13 cellular contexts compared by ENCODE assay signal in the genomic region with DNA sequence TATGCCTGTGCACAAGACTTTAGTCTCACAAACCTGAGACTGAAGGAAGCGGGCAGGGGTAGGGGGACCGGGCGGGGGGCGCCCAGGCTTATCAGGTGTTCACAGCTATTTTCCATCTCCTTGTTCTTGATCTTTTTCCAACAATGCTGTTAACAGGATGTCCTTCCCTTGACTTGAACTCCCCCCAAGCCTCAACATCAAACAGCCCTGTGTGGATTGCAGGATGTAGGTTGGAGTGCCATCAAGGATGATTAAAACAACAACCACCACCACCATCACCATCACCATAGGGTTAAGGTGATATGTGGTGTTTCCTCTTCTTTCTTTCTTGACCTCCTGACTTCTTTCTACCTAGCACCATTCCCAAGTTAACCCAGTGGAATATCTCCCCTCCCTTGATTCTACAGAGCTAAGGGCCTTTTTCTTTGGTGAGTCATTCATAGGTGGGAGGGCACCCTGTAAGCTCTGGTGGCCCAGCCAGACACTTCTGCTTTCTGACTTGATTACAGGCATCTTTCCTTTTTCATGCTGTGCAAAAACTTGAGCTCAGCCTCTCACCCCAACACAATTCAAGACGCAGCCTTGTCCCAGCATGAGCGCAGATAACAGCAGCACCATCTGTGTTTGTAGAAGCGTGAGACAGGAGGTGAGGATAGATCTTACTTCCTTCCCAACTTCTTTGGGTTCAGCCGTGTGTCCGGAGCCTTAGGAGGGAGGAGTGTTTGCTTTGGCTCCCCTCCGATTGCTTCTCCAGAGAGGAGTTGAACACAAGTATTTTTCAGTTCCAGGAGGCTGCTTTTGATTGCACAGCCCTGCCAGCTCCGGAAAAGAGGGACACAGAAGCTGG. TPM values are rescaled to one million over a fixed set of nuclear protein-coding genes. Genes with fewer than 3 reads are reported as not detected.
DNase-seq lines count a peak whose midpoint lies in the region; ATAC-seq and TF ChIP-seq lines count a peak whose summit lies in the region.
"Had no signal": no experiment of that assay in that cellular context is flagged by ENCODE, and none has a peak within 500 bp of the region (broad histone marks: within the 10 kb centered on the region; RNA-seq: fewer than 3 reads in every experiment).

No MANE protein-coding gene starts in this region.

- CTCF ChIA-PET in activated CD8-positive, alpha-beta memory T cell treated with anti-CD3 and anti-CD28 coated beads, Interleukin-2, amount 10 ng/mL, durations not matched to agents 7 days and 5 days (lab: Charles Lee): no interaction called here

- H3K27me3 ChIP-seq in transverse colon (no peaks in the 10 kb centered on the region), HAP-1 (ENCODE audit: low read depth) (peaks cover 8% of the 10 kb centered on the region)

- H3K27ac ChIP-seq in transverse colon: no peak overlapping the region

- peak overlapping the region; percentile 81 to 94 (median 87) for H3K27ac Mint-ChIP-seq in CD14-positive monocyte
- no peak overlapping the region for H3K27ac Mint-ChIP-seq in activated CD8-positive, alpha-beta memory T cell treated with anti-CD3 and anti-CD28 coated beads, Interleukin-2, amount 10 ng/mL, durations not matched to agents 7 days and 5 days
- H3K27ac Mint-ChIP-seq in activated T-cell treated with anti-CD3 and anti-CD28 coated beads, Interleukin-2, amount 50 U/mL, for 24 hours: no peak overlapping the region

- intact Hi-C loops in CD14-positive monocyte (cut with micrococcal nuclease): no loop called here
- intact Hi-C loops in transverse colon (cut with DNase I; ENCODE audit: low total_unique reads): no loop called here

- peaks cover 65% of the 10 kb centered on the region for H3K4me1 Mint-ChIP-seq in CD14-positive monocyte
- H3K4me1 Mint-ChIP-seq in activated CD8-positive, alpha-beta memory T cell treated with anti-CD3 and anti-CD28 coated beads, Interleukin-2, amount 10 ng/mL, durations not matched to agents 7 days and 5 days: no peaks in the 10 kb centered on the region
- no peaks in the 10 kb centered on the region for H3K4me1 Mint-ChIP-seq in activated T-cell treated with anti-CD3 and anti-CD28 coated beads, Interleukin-2, amount 50 U/mL, for 24 hours (ENCODE audit: low read depth)
- H3K4me1 Mint-ChIP-seq: naive B cell had no signal

- H3K9me3 ChIP-seq in transverse colon (no peaks in the 10 kb centered on the region), HAP-1 (no peaks in the 10 kb centered on the region)

- TF ChIP-seq POLR2A in transverse colon (IDR thresholded peaks at IDR 0.05): no peak

- no peak for TF ChIP-seq EP300 in transverse colon (IDR thresholded peaks at IDR 0.05; ENCODE audit: low read depth)

- H3K36me3 Mint-ChIP-seq in CD14-positive monocyte: peaks cover 17 to 27% of the 10 kb centered on the region in 2 donors
- H3K36me3 Mint-ChIP-seq in activated CD8-positive, alpha-beta memory T cell treated with anti-CD3 and anti-CD28 coated beads, Interleukin-2, amount 10 ng/mL, durations not matched to agents 7 days and 5 days: peaks cover 5% of the 10 kb centered on the region
- peaks cover 5% of the 10 kb centered on the region for H3K36me3 Mint-ChIP-seq in activated T-cell treated with anti-CD3 and anti-CD28 coated beads, Interleukin-2, amount 50 U/mL, for 24 hours (ENCODE audit: low read depth)

- peaks cover 3 to 15% (median 11%) of the 10 kb centered on the region in 7 donors for H3K9me3 Mint-ChIP-seq in CD14-positive monocyte
- peaks cover 11% of the 10 kb centered on the region for H3K9me3 Mint-ChIP-seq in activated CD8-positive, alpha-beta memory T cell treated with anti-CD3 and anti-CD28 coated beads, Interleukin-2, amount 10 ng/mL, durations not matched to agents 7 days and 5 days (ENCODE audit: low read depth)
- no peaks in the 10 kb centered on the region for H3K9me3 Mint-ChIP-seq in activated T-cell treated with anti-CD3 and anti-CD28 coated beads, Interleukin-2, amount 50 U/mL, for 24 hours

- TF ChIP-seq CTCF in CD14-positive monocyte (IDR thresholded peaks at IDR 0.05): no peak
- no peak for TF ChIP-seq CTCF in fibroblast of pulmonary artery (IDR thresholded peaks at IDR 0.05; ENCODE audit: low read length, missing control alignments)
- TF ChIP-seq CTCF in transverse colon (IDR thresholded peaks at IDR 0.05): no peak

- ATAC-seq in activated CD8-positive, alpha-beta memory T cell treated with anti-CD3 and anti-CD28 coated beads, Interleukin-2, amount 10 ng/mL, durations not matched to agents 7 days and 5 days: no peak
- ATAC-seq: activated T-cell treated with anti-CD3 and anti-CD28 coated beads, Interleukin-2, amount 50 U/mL, for 4 hours had no signal

- H3K4me3 ChIP-seq in fibroblast of pulmonary artery (replicated peaks; ENCODE audit: low read depth, low read length): no peak overlapping the region
- H3K4me3 ChIP-seq in transverse colon: no peak overlapping the region
- H3K4me3 ChIP-seq in HAP-1: no peak overlapping the region

- DNase-seq in CD14-positive monocyte (ENCODE audit: low spot score) (peak; percentile 70), SIG-M5 treated with dmso at 0.1 percent for 504 hours (lab: John Stamatoyannopoulos, UW; ENCODE audit: unreplicated experiment) (peak; percentile 82), fibroblast of pulmonary artery (ENCODE audit: low read depth) (peak; percentile 68), mucosa of gallbladder (ENCODE audit: low spot score) (peak; percentile 19), transverse colon (no peak), HAP-1 (ENCODE audit: low spot score in 2 of 2) (no peak)
- no peak for DNase-seq in activated CD8-positive, alpha-beta memory T cell treated with anti-CD3 and anti-CD28 coated beads, Interleukin-2, amount 10 ng/mL, durations not matched to agents 7 days and 5 days
- DNase-seq in activated T-cell treated with anti-CD3 and anti-CD28 coated beads, Interleukin-2, amount 50 U/mL, for 24 hours: no peak
- DNase-seq: activated T-cell treated with anti-CD3 and anti-CD28 coated beads, Interleukin-2, amount 50 U/mL, for 4 hours; glutamatergic neuron; H7; naive B cell; NCI-H1417 treated with DMSO at 0.1 percent for 48 hours had no signal

- WGBS in transverse colon (ENCODE audit: low coverage in 1 of 2), 2 donors: 67 to 74% methylated on average over 7 to 11 of the region's 11 CpGs

- in situ Hi-C loops in transverse colon (cut with MboI; ENCODE audit: low pct_ligation_motif_present in 1 of 4, low pct_unique_long_range_greater_than_20kb in 1 of 4, low sequenced_read_pairs in 3 of 4) (no loop called here), HAP-1 (cut with MboI; ENCODE audit: low sequenced_read_pairs) (no loop called here)

- peaks cover 0 to 6% (median 0%) of the 10 kb centered on the region in 3 donors for H3K27me3 Mint-ChIP-seq in CD14-positive monocyte (ENCODE audit: low read depth in 3 of 3)
- peaks cover 2% of the 10 kb centered on the region for H3K27me3 Mint-ChIP-seq in activated CD8-positive, alpha-beta memory T cell treated with anti-CD3 and anti-CD28 coated beads, Interleukin-2, amount 10 ng/mL, durations not matched to agents 7 days and 5 days
- H3K27me3 Mint-ChIP-seq in activated T-cell treated with anti-CD3 and anti-CD28 coated beads, Interleukin-2, amount 50 U/mL, for 24 hours: no peaks in the 10 kb centered on the region

- H3K4me3 Mint-ChIP-seq in CD14-positive monocyte: peak overlapping the region; percentile 64 to 83
- no peak overlapping the region for H3K4me3 Mint-ChIP-seq in activated CD8-positive, alpha-beta memory T cell treated with anti-CD3 and anti-CD28 coated beads, Interleukin-2, amount 10 ng/mL, durations not matched to agents 7 days and 5 days
- H3K4me3 Mint-ChIP-seq in activated T-cell treated with anti-CD3 and anti-CD28 coated beads, Interleukin-2, amount 50 U/mL, for 24 hours: no peak overlapping the region
- H3K4me3 Mint-ChIP-seq: activated T-cell treated with anti-CD3 and anti-CD28 coated beads, Interleukin-2, amount 50 U/mL, for 4 hours had no signal

- H3K36me3 ChIP-seq in transverse colon (no peaks in the 10 kb centered on the region), HAP-1 (replicated peaks) (no peaks in the 10 kb centered on the region)

- H3K4me1 ChIP-seq in transverse colon: peaks cover 0 to 39% (median 7%) of the 10 kb centered on the region in 4 donors
- H3K4me1 ChIP-seq in HAP-1: no peaks in the 10 kb centered on the region

RNA-seq across cellular contexts. Expression of gene FLVCR2, which starts 26.8 kb away (rescaled TPM):
- 10 to 100 TPM; 16.3 to 36.6 TPM for polyA plus RNA-seq in CD14-positive monocyte
- total RNA-seq in mucosa of gallbladder (8.7 TPM), transverse colon (10 to 100 TPM in 3 of 4 donors, 1 to 10 TPM in 1; 6.2 to 54.5 (median 45.0) TPM)
- 1 to 10 TPM; 2.1 to 5.8 TPM for total RNA-seq in activated CD8-positive, alpha-beta memory T cell treated with anti-CD3 and anti-CD28 coated beads, Interleukin-2, amount 10 ng/mL, durations not matched to agents 7 days and 5 days

RNA-seq across cellular contexts. Expression of gene ERG28, which starts 55.5 kb away (rescaled TPM):
- polyA plus RNA-seq in CD14-positive monocyte: 1 to 10 TPM; 5.7 to 8.2 TPM
- 37.2 TPM for total RNA-seq in mucosa of gallbladder
- 1 to 10 TPM in 3 of 4 donors, under 1 TPM in 1; 0.75 to 9.4 (median 6.2) TPM for total RNA-seq in transverse colon
- total RNA-seq in activated CD8-positive, alpha-beta memory T cell treated with anti-CD3 and anti-CD28 coated beads, Interleukin-2, amount 10 ng/mL, durations not matched to agents 7 days and 5 days: 10 to 100 TPM; 22.9 to 25.1 TPM

RNA-seq across cellular contexts. Expression of gene TTLL5, which starts 55.8 kb away (rescaled TPM):
- polyA plus RNA-seq in CD14-positive monocyte: 1 to 10 TPM; 4.2 to 4.7 TPM
- total RNA-seq in mucosa of gallbladder (30.1 TPM), transverse colon (100 to 1,000 TPM in 1 of 4 donors, 10 to 100 TPM in 3; 16.1 to 264 (median 40.8) TPM)
- 10 to 100 TPM; 28.9 to 43.4 TPM for total RNA-seq in activated CD8-positive, alpha-beta memory T cell treated with anti-CD3 and anti-CD28 coated beads, Interleukin-2, amount 10 ng/mL, durations not matched to agents 7 days and 5 days

Comparison
In these comparisons a context has a peak if more than half of its experiments do, and no peak if none do; other contexts are left out.
1. DNase-seq: peak in CD14-positive monocyte (single experiment), SIG-M5 treated with dmso at 0.1 percent for 504 hours (single experiment), fibroblast of pulmonary artery (single experiment) and mucosa of gallbladder (single experiment); none in transverse colon (single experiment), HAP-1 (0 of 2), activated CD8-positive, alpha-beta memory T cell treated with anti-CD3 and anti-CD28 coated beads, Interleukin-2, amount 10 ng/mL, durations not matched to agents 7 days and 5 days (single experiment) and activated T-cell treated with anti-CD3 and anti-CD28 coated beads, Interleukin-2, amount 50 U/mL, for 24 hours (single experiment).
2. H3K27ac Mint-ChIP-seq: peak in CD14-positive monocyte (7 of 7); none in activated CD8-positive, alpha-beta memory T cell treated with anti-CD3 and anti-CD28 coated beads, Interleukin-2, amount 10 ng/mL, durations not matched to agents 7 days and 5 days (single experiment) and activated T-cell treated with anti-CD3 and anti-CD28 coated beads, Interleukin-2, amount 50 U/mL, for 24 hours (single experiment).
3. H3K4me3 Mint-ChIP-seq: peak in CD14-positive monocyte (2 of 2); none in activated CD8-positive, alpha-beta memory T cell treated with anti-CD3 and anti-CD28 coated beads, Interleukin-2, amount 10 ng/mL, durations not matched to agents 7 days and 5 days (single experiment) and activated T-cell treated with anti-CD3 and anti-CD28 coated beads, Interleukin-2, amount 50 U/mL, for 24 hours (single experiment).